18 cellular contexts compared by ENCODE assay signal in the genomic region with DNA sequence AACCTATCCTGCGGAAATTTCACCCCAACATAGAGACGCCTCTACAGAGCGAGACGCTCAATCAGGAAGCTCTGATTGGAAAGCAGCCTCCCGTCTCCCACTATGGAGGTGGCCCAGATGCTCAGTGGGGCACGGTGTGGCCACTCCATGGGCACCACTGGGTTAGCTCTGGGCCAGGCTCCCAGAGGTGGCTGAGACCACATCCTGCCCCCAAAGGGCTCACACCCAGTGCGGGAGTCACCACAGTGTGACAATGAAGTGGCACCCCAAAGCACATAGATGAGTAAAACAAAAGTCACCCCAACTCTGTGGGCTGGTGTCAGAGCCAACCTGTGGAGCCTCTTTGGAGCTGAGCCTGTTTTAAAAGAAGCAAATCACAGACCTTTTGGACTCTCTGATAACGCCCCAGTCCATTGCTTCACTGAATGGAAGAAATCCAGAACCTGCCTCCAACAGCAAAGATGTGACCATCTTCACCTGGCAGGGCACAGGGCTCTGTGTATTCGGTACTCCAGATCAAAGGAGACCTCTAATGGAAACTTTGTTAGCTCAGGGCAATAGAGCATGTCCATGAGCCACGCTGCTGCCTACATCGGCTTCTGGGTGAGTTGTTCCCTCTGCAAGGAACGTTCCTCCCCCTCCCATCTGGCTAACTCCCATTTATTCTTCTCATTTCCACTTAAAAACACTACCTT. TPM values are rescaled to one million over a fixed set of nuclear protein-coding genes. Genes with fewer than 3 reads are reported as not detected.
DNase-seq lines count a peak whose midpoint lies in the region; ATAC-seq, FAIRE-seq and TF ChIP-seq lines count a peak whose summit lies in the region.
"Had no signal": no experiment of that assay in that cellular context is flagged by ENCODE, and none has a peak within 500 bp of the region (broad histone marks: within the 10 kb centered on the region; RNA-seq: fewer than 3 reads in every experiment).

No MANE protein-coding gene starts in this region.

- H3K36me3 Mint-ChIP-seq in stimulated activated naive CD8-positive, alpha-beta T cell treated with anti-CD3 and anti-CD28 coated beads, Interleukin-15, Interleukin-2, amounts not matched to agents 100 ng/mL and 50 ng/mL, for 24 hours (ENCODE audit: low read depth), result no peaks in the 10 kb centered on the region

- H3K9me3 Mint-ChIP-seq in stimulated activated naive CD8-positive, alpha-beta T cell treated with anti-CD3 and anti-CD28 coated beads, Interleukin-15, Interleukin-2, amounts not matched to agents 100 ng/mL and 50 ng/mL, for 24 hours, result peaks cover 3% of the 10 kb centered on the region
- H3K9me3 Mint-ChIP-seq: neural crest cell had no signal

- peaks cover 4% of the 10 kb centered on the region for H3K27me3 Mint-ChIP-seq in stimulated activated naive CD8-positive, alpha-beta T cell treated with anti-CD3 and anti-CD28 coated beads, Interleukin-15, Interleukin-2, amounts not matched to agents 100 ng/mL and 50 ng/mL, for 24 hours
- H3K27me3 Mint-ChIP-seq: type B pancreatic cell had no signal

- intact Hi-C loops in HepG2 (cut with micrococcal nuclease; ENCODE audit: unreplicated experiment), result loop anchor here (1.0 to 2.0 kb wide), 3 partner anchors 15 to 218 kb away; no protein-coding TSS in a partner anchor

- ATAC-seq in stimulated activated naive CD8-positive, alpha-beta T cell treated with anti-CD3 and anti-CD28 coated beads, Interleukin-15, Interleukin-2, amounts not matched to agents 100 U/mL and 50 U/mL, for 24 hours, result no peak
- peak; percentile 85 for ATAC-seq in HepG2
- ATAC-seq: activated CD8-positive, alpha-beta T cell treated with anti-CD3 and anti-CD28 coated beads for 36 hours; PC-3 had no signal

- H3K36me3 ChIP-seq in HepG2 (replicated peaks in 1 of 2; ENCODE audit: control insufficient read depth in 1 of 2, insufficient read depth in 2 of 2, low read length in 2 of 2), result no peaks in the 10 kb centered on the region

- H3K4me1 Mint-ChIP-seq in stimulated activated naive CD8-positive, alpha-beta T cell treated with anti-CD3 and anti-CD28 coated beads, Interleukin-15, Interleukin-2, amounts not matched to agents 100 ng/mL and 50 ng/mL, for 24 hours (ENCODE audit: low read depth), result peaks cover 4% of the 10 kb centered on the region

- no peaks in the 10 kb centered on the region for H3K9me3 ChIP-seq in HepG2 (ENCODE audit: low read length)

- POLR2A ChIA-PET in HepG2 (lab: Yijun Ruan, JAX), result interaction anchor here (1.0 to 2.0 kb wide), 7 partner anchors 9 to 701 kb away, joined by 3 to 13 read pairs (median 4); a partner anchor contains a TSS

- in situ Hi-C loops in HepG2 (cut with HindIII; ENCODE audit: extremely low pct_ligation_motif_present, low pct_unique_long_range_greater_than_20kb), result no loop called here

- peak in 1 of 2 experiments; percentile 41; a peak in 2 of 4 replicates for TF ChIP-seq POLR2A in HepG2 (IDR thresholded peaks at IDR 0.05; ENCODE audit: insufficient read depth in 1 of 2, low read depth in 2 of 2, low read length in 2 of 2)

- WGBS in HepG2 (ENCODE audit: low lambda C conversion rate), result 45% methylated on average over 10 of the region's 12 CpGs

- no peak overlapping the region for H3K4me3 Mint-ChIP-seq in stimulated activated naive CD8-positive, alpha-beta T cell treated with anti-CD3 and anti-CD28 coated beads, Interleukin-15, Interleukin-2, amounts not matched to agents 100 ng/mL and 50 ng/mL, for 24 hours
- H3K4me3 Mint-ChIP-seq: activated CD8-positive, alpha-beta T cell treated with anti-CD3 and anti-CD28 coated beads for 36 hours; neural crest cell; type B pancreatic cell had no signal

- TF ChIP-seq EP300 in HepG2 (IDR thresholded peaks at IDR 0.05; ENCODE audit: low read depth in 2 of 2, low read length in 2 of 2), result peak in 1 of 2 experiments; percentile 82; a peak in 2 of 4 replicates
- TF ChIP-seq EP300 in HepG2 (CRISPR knock-in tag; IDR thresholded peaks at IDR 0.05; ENCODE audit: borderline replicate concordance), result no peak; the same call in 1 of the 2 replicates

- no peaks in the 10 kb centered on the region for H3K27me3 ChIP-seq in HepG2 (ENCODE audit: control insufficient read depth in 1 of 2, insufficient read depth in 2 of 2, low read length in 2 of 2)

- peak overlapping the region; percentile 22 for H3K27ac Mint-ChIP-seq in stimulated activated naive CD8-positive, alpha-beta T cell treated with anti-CD3 and anti-CD28 coated beads, Interleukin-15, Interleukin-2, amounts not matched to agents 100 ng/mL and 50 ng/mL, for 24 hours
- H3K27ac Mint-ChIP-seq: activated CD8-positive, alpha-beta T cell treated with anti-CD3 and anti-CD28 coated beads for 36 hours; IgD-negative memory B cell; type B pancreatic cell had no signal

- H3K9ac ChIP-seq in HepG2 (ENCODE audit: insufficient read depth, low read depth, low read length), result peak overlapping the region; percentile 72

- DNase-seq in stimulated activated naive CD8-positive, alpha-beta T cell treated with anti-CD3 and anti-CD28 coated beads, Interleukin-15, Interleukin-2, amounts not matched to agents 100 U/mL and 50 U/mL, for 24 hours, result no peak
- DNase-seq in RCC 7860 (ENCODE audit: low spot score) (peak; percentile 24), HepG2 (ENCODE audit: low spot score) (peak; percentile 90), NCI-H1930 (lab: John Stamatoyannopoulos, UW) (no peak), ecto neural progenitor cell (ENCODE audit: low spot score) (no peak), GM19239 (ENCODE audit: insufficient read length, low spot score) (no peak)
- DNase-seq in effector CD4-positive, alpha-beta T cell, result no peak
- DNase-seq: activated CD8-positive, alpha-beta T cell treated with anti-CD3 and anti-CD28 coated beads for 36 hours; NCI-H1048; NCI-H446; PC-3; retina had no signal

- peak overlapping the region; percentile 92 for H3K27ac ChIP-seq in HepG2 (ENCODE audit: extremely low read length, insufficient read depth, low read length)

- H2AFZ ChIP-seq in HepG2 (ENCODE audit: low read length), result no peak overlapping the region

- peak overlapping the region; percentile 90 for H3K4me2 ChIP-seq in HepG2 (ENCODE audit: low read depth, low read length)

- H3K79me2 ChIP-seq in HepG2 (ENCODE audit: insufficient read depth, low read length), result peaks cover 7% of the 10 kb centered on the region

- TSS peak; percentile 54 for BruUV-seq in HepG2 (replicated peaks; lab: Mats Ljungman, UMichigan)

- H3K4me3 ChIP-seq in HepG2 (replicated peaks in 1 of 3; ENCODE audit: insufficient read depth in 1 of 3, low read depth in 2 of 3, low read length in 3 of 3), result peak overlapping the region in 2 of 3 experiments; percentile 14 to 56; a peak in 4 of 6 replicates

- FAIRE-seq in RCC 7860 (lab: Jason Lieb, UNC) (no peak), HepG2 (lab: Jason Lieb, UNC) (peak; percentile 88), GM19239 (lab: Jason Lieb, UNC) (no peak)
- FAIRE-seq: astrocyte, TTC549 had no signal

- peaks cover 89% of the 10 kb centered on the region for H3K4me1 ChIP-seq in HepG2 (ENCODE audit: insufficient read depth, low read length)

- peak; percentile 42 for TF ChIP-seq CTCF in HepG2 (CRISPR knock-in tag; IDR thresholded peaks at IDR 0.05)

- TF ChIP-seq RAD21 in HepG2 (CRISPR knock-in tag; IDR thresholded peaks at IDR 0.05), result no peak

- CTCF ChIA-PET in HepG2 (lab: Yijun Ruan, JAX; ENCODE audit: low intra/inter-chr PET ratio, low total read pairs), result no interaction called here

- no peaks in the 10 kb centered on the region for H4K20me1 ChIP-seq in HepG2 (ENCODE audit: insufficient read depth, low read length)

TF ChIP-seq in HepG2, 621 proteins besides CTCF, POLR2A, EP300 and RAD21 (continues in another document):
- TF ChIP-seq ZNF781 (CRISPR knock-in tag; IDR thresholded peaks at IDR 0.05; ENCODE audit: borderline replicate concordance, not compliant biosample characterization) (no peak), SNAI1 (CRISPR knock-in tag; IDR thresholded peaks at IDR 0.05; ENCODE audit: borderline replicate concordance) (no peak)
- TF ChIP-seq, protein P1, sequence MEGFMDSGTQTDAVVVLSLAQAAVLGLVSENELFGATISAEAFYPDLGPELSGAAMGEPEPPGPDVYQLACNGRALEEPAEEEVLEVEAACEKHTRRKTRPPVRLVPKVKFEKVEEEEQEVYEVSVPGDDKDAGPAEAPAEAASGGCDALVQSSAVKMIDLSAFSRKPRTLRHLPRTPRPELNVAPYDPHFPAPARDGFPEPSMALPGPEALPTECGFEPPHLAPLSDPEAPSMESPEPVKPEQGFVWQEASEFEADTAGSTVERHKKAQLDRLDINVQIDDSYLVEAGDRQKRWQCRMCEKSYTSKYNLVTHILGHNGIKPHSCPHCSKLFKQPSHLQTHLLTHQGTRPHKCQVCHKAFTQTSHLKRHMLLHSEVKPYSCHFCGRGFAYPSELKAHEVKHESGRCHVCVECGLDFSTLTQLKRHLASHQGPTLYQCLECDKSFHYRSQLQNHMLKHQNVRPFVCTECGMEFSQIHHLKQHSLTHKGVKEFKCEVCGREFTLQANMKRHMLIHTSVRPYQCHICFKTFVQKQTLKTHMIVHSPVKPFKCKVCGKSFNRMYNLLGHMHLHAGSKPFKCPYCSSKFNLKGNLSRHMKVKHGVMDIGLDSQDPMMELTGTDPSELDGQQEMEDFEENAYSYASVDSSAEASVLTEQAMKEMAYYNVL (CRISPR knock-in tag; IDR thresholded peaks at IDR 0.05; ENCODE audit: borderline replicate concordance), result no peak

RNA-seq across cellular contexts. Expression of a gene that starts 19.6 kb away (rescaled TPM):
- 15.1 and 16.2 TPM in 2 replicates for total RNA-seq in HepG2 (2016; rRNA removed; fragmentation: Illumina TruSeq; extraction: Trizol)
- total RNA-seq in HepG2 (2016; cell fraction: cytosol; rRNA removed; fragmentation: Illumina TruSeq; extraction: Trizol; ENCODE audit: low read depth), result 4.4 and 5.9 TPM in 2 replicates
- total RNA-seq in HepG2 (2016; cell fraction: insoluble cytoplasmic fraction; rRNA removed; fragmentation: Illumina TruSeq; extraction: Trizol), result 13.1 and 14.8 TPM in 2 replicates
- 8.6 and 9.0 TPM in 2 replicates for total RNA-seq in HepG2 (2016; cell fraction: membrane; rRNA removed; fragmentation: Illumina TruSeq; extraction: Trizol)
- 21.4 and 22.0 TPM in 2 replicates for total RNA-seq in HepG2 (2016; cell fraction: nucleus; rRNA removed; fragmentation: Illumina TruSeq; extraction: Trizol)
- polyA plus RNA-seq in HepG2 (2011; rRNA removed), result 16.4 and 16.7 TPM in 2 replicates
- 5.7 and 6.9 TPM in 2 replicates for polyA plus RNA-seq in HepG2 (2011; cell fraction: cytosol; rRNA removed)
- polyA plus RNA-seq in HepG2 (2011; cell fraction: nucleus; rRNA removed), result 55.9 and 58.4 TPM in 2 replicates
- 12.5 and 17.3 TPM in 2 replicates for polyA plus RNA-seq in HepG2 (2012)
- polyA plus RNA-seq in HepG2 (2016; cell fraction: cytosol; fragmentation: Illumina TruSeq; extraction: Trizol; ENCODE audit: low read depth), result 4.6 and 4.9 TPM in 2 replicates
- polyA plus RNA-seq in HepG2 (2016; cell fraction: insoluble cytoplasmic fraction; fragmentation: Illumina TruSeq; extraction: Trizol; ENCODE audit: low read depth), result 10.5 and 11.4 TPM in 2 replicates
- polyA plus RNA-seq in HepG2 (2016; cell fraction: membrane; fragmentation: Illumina TruSeq; extraction: Trizol; ENCODE audit: low read depth), result 7.1 and 7.5 TPM in 2 replicates
- 24.4 and 27.2 TPM in 2 replicates for polyA plus RNA-seq in HepG2 (2016; cell fraction: nucleus; fragmentation: Illumina TruSeq; extraction: Trizol; ENCODE audit: insufficient read depth, low read depth)
- 0.51 and 12.1 TPM in 2 replicates for polyA minus RNA-seq in HepG2 (2011; rRNA and poly(A)+ RNA removed; ENCODE audit: low replicate concordance)
- 8.5 and 10.6 TPM in 2 replicates for polyA minus RNA-seq in HepG2 (2011; cell fraction: cytosol; rRNA and poly(A)+ RNA removed)
- polyA minus RNA-seq in HepG2 (2011; cell fraction: nucleus; rRNA and poly(A)+ RNA removed), result 45.1 and 53.1 TPM in 2 replicates

Comparison
In these comparisons a context has a peak if more than half of its experiments do, and no peak if none do; other contexts are left out.
1. DNase-seq: peak in RCC 7860 (single experiment) and HepG2 (single experiment); none in stimulated activated naive CD8-positive, alpha-beta T cell treated with anti-CD3 and anti-CD28 coated beads, Interleukin-15, Interleukin-2, amounts not matched to agents 100 U/mL and 50 U/mL, for 24 hours (single experiment), NCI-H1930 (0 of 2), ecto neural progenitor cell (single experiment), effector CD4-positive, alpha-beta T cell (single experiment) and GM19239 (single experiment).